26 cellular contexts compared by ENCODE assay signal in the genomic region with DNA sequence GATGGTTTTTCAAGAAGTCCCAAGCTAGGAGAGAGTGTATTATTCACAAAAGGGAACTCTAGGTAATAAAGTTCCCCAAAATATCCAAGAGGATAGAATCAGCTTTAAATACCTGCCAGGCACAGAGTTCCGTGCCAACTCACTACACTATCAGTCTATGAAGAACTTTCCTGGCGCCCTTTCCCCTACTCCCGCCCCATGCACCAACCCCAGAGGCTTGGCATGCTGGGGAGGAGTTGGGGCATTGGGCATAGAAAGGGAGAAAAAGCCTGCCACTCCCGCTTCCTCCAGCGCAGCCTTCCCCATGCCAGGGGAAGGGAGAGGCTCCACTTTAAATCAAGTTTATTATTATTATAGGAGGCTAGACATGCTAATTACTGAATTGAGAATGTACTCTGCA.
"Had no signal": no experiment of that assay in that cellular context is flagged by ENCODE, and none has a peak within 500 bp of the region (broad histone marks: within the 10 kb centered on the region; RNA-seq: fewer than 3 reads in every experiment).

No MANE protein-coding gene starts in this region.

- H3K9me3 ChIP-seq: adrenal gland had no signal

- H3K4me3 Mint-ChIP-seq: activated CD4-positive, alpha-beta memory T cell treated with anti-CD3 and anti-CD28 coated beads for 36 hours; activated CD4-positive, alpha-beta T cell treated with anti-CD3 and anti-CD28 coated beads, Interleukin-2, amount 10 ng/mL, durations not matched to agents 7 days and 5 days; activated naive CD4-positive, alpha-beta T cell treated with anti-CD3 and anti-CD28 coated beads for 36 hours; activated T-cell treated with anti-CD3 and anti-CD28 coated beads, Interleukin-2, amount 50 U/mL, for 4 hours; activated T-helper 1 cell treated with anti-CD3 and anti-CD28 coated beads, Interleukin-12 subunit alpha, Interleukin-12 subunit beta, Interleukin-2, Interleukin-4 antibody, amounts not matched to agents 30 ng/mL and 10 ng/mL and 1 ng/mL, durations not matched to agents 14 hours and 24 hours and 36 hours; brain; central memory CD8-positive, alpha-beta T cell had no signal

- H3K4me3 ChIP-seq: adrenal gland, K562 had no signal

- ATAC-seq: activated naive CD4-positive, alpha-beta T cell treated with anti-CD3 and anti-CD28 coated beads, Interleukin-2, amount 50 U/mL, for 72 hours; activated T-cell treated with anti-CD3 and anti-CD28 coated beads, Interleukin-2, amount 50 U/mL, for 4 hours; Panc1 had no signal

- H3K4me1 ChIP-seq: adrenal gland had no signal

- H3K9me3 Mint-ChIP-seq: activated CD4-positive, alpha-beta memory T cell treated with anti-CD3 and anti-CD28 coated beads for 36 hours; activated CD4-positive, alpha-beta T cell treated with anti-CD3 and anti-CD28 coated beads, Interleukin-2, amount 10 ng/mL, durations not matched to agents 7 days and 5 days; activated naive CD4-positive, alpha-beta T cell treated with anti-CD3 and anti-CD28 coated beads for 36 hours; activated naive CD4-positive, alpha-beta T cell treated with anti-CD3 and anti-CD28 coated beads, Interleukin-2, amount 50 U/mL, for 72 hours; activated T-cell treated with anti-CD3 and anti-CD28 coated beads, Interleukin-2, amount 50 U/mL, for 4 hours; activated T-helper 1 cell treated with anti-CD3 and anti-CD28 coated beads, Interleukin-12 subunit alpha, Interleukin-12 subunit beta, Interleukin-2, Interleukin-4 antibody, amounts not matched to agents 30 ng/mL and 10 ng/mL and 1 ng/mL, durations not matched to agents 14 hours and 24 hours and 36 hours; central memory CD8-positive, alpha-beta T cell had no signal

- H3K4me1 Mint-ChIP-seq: activated CD4-positive, alpha-beta T cell treated with anti-CD3 and anti-CD28 coated beads, Interleukin-2, amount 10 ng/mL, durations not matched to agents 7 days and 5 days; brain; central memory CD8-positive, alpha-beta T cell had no signal

- H3K27ac ChIP-seq: adrenal gland, WERI-Rb-1 had no signal

- H3K36me3 ChIP-seq: adrenal gland, WERI-Rb-1 had no signal

- DNase-seq: activated CD4-positive, alpha-beta memory T cell treated with anti-CD3 and anti-CD28 coated beads for 36 hours; activated CD4-positive, alpha-beta T cell treated with anti-CD3 and anti-CD28 coated beads, Interleukin-2, amount 10 ng/mL, durations not matched to agents 7 days and 5 days; activated CD8-positive, alpha-beta memory T cell treated with anti-CD3 and anti-CD28 coated beads, Interleukin-2, amount 50 U/mL, for 4 hours; activated gamma-delta T cell treated with Interleukin-2 at 50 U/mL for 16 hours; activated naive CD4-positive, alpha-beta T cell treated with anti-CD3 and anti-CD28 coated beads for 36 hours; activated T-cell treated with anti-CD3 and anti-CD28 coated beads for 4 hours; activated T-cell treated with anti-CD3 and anti-CD28 coated beads, Interleukin-2, amount 50 U/mL, for 4 hours; adrenal gland; anterior cingulate cortex; IMR-90; NCI-H1105; NCI-H1417 treated with DMSO at 0.1 percent for 48 hours; NCI-H187 treated with DMSO at 0.1 percent for 48 hours; NCI-H2081; NCI-H226; NCI-H446 treated with DMSO at 0.1 percent for 48 hours; NCI-H524 treated with DMSO at 0.1 percent for 48 hours; SIG-M5; T1000; WERI-Rb-1 had no signal

- H3K27ac Mint-ChIP-seq: activated CD4-positive, alpha-beta memory T cell treated with anti-CD3 and anti-CD28 coated beads for 36 hours; activated CD4-positive, alpha-beta T cell treated with anti-CD3 and anti-CD28 coated beads, Interleukin-2, amount 10 ng/mL, durations not matched to agents 7 days and 5 days; activated naive CD4-positive, alpha-beta T cell treated with anti-CD3 and anti-CD28 coated beads for 36 hours; activated naive CD4-positive, alpha-beta T cell treated with anti-CD3 and anti-CD28 coated beads, Interleukin-2, amount 50 U/mL, for 72 hours; activated T-helper 1 cell treated with anti-CD3 and anti-CD28 coated beads, Interleukin-12 subunit alpha, Interleukin-12 subunit beta, Interleukin-2, Interleukin-4 antibody, amounts not matched to agents 30 ng/mL and 10 ng/mL and 1 ng/mL, durations not matched to agents 14 hours and 24 hours and 36 hours; brain had no signal

- H3K36me3 Mint-ChIP-seq: activated naive CD4-positive, alpha-beta T cell treated with anti-CD3 and anti-CD28 coated beads, Interleukin-2, amount 50 U/mL, for 72 hours; brain had no signal
